Comparison of ENCODE assay signal across 2 cellular contexts in genomic region chr14:52003324-52003723, GRCh38.
A peak's percentile ranks its signal among the peaks of the same experiment; 100 is the strongest.
TF ChIP-seq lines count a peak whose summit lies in the region.

No MANE protein-coding gene starts in this region.

TF ChIP-seq in liver, 16 proteins besides CTCF, POLR2A, EP300 and RAD21 (continued from another document):
- TF ChIP-seq REST (IDR thresholded peaks at IDR 0.05) (no peak), FOXA2 (IDR thresholded peaks at IDR 0.05) (no peak), TAF1 (conservative IDR thresholded peaks at IDR 0.05) (no peak), EGR1 (IDR thresholded peaks at IDR 0.05; ENCODE audit: low read depth in 2 of 2) (no peak), GABPA (IDR thresholded peaks at IDR 0.05 in 1 of 2, conservative IDR thresholded peaks at IDR 0.05 in 1 of 2) (no peak), ZBTB33 (IDR thresholded peaks at IDR 0.05) (no peak), SP1 (IDR thresholded peaks at IDR 0.05) (peak; percentile 29)

TF ChIP-seq in HepG2, 621 proteins besides CTCF, POLR2A, EP300 and RAD21 (continued from another document):
- no peak for TF ChIP-seq IRF9 (CRISPR knock-in tag; IDR thresholded peaks at IDR 0.05; ENCODE audit: borderline replicate concordance)
- TF ChIP-seq ZNF503 (CRISPR knock-in tag; IDR thresholded peaks at IDR 0.05): no peak
- TF ChIP-seq NR2C2 (CRISPR knock-in tag; IDR thresholded peaks at IDR 0.05; ENCODE audit: borderline replicate concordance): no peak
- no peak for TF ChIP-seq MXD1 (CRISPR knock-in tag; IDR thresholded peaks at IDR 0.05)
- no peak for TF ChIP-seq REL (CRISPR knock-in tag; conservative IDR thresholded peaks at IDR 0.05)
- no peak for TF ChIP-seq ZBTB3 (CRISPR knock-in tag; IDR thresholded peaks at IDR 0.05; ENCODE audit: borderline replicate concordance, low read depth)
- TF ChIP-seq ZBTB49 (CRISPR knock-in tag; IDR thresholded peaks at IDR 0.05; ENCODE audit: borderline replicate concordance): no peak
- TF ChIP-seq ZZZ3 (CRISPR knock-in tag; IDR thresholded peaks at IDR 0.05; ENCODE audit: borderline replicate concordance): no peak
- TF ChIP-seq JUND (CRISPR knock-in tag; IDR thresholded peaks at IDR 0.05): no peak
- TF ChIP-seq NFIC (IDR thresholded peaks at IDR 0.05; ENCODE audit: low read length): no peak
- TF ChIP-seq REXO4 (CRISPR knock-in tag; IDR thresholded peaks at IDR 0.05; ENCODE audit: borderline replicate concordance): no peak
- TF ChIP-seq ZNF816 (CRISPR knock-in tag; IDR thresholded peaks at IDR 0.05; ENCODE audit: borderline replicate concordance): no peak
- no peak for TF ChIP-seq ZNF24 (IDR thresholded peaks at IDR 0.05)
- TF ChIP-seq HOXA3 (CRISPR knock-in tag; IDR thresholded peaks at IDR 0.05): no peak
- TF ChIP-seq RBM39 (IDR thresholded peaks at IDR 0.05; ENCODE audit: low read depth, low read length, poor library complexity, severe bottlenecking): no peak
- no peak for TF ChIP-seq FOXC1 (CRISPR knock-in tag; IDR thresholded peaks at IDR 0.05; ENCODE audit: borderline replicate concordance)
- no peak for TF ChIP-seq SMAD9 (CRISPR knock-in tag; IDR thresholded peaks at IDR 0.05)
